In genomic region chr2:40352321-40353099, GRCh38 we compare ENCODE assay signal across 15 cellular contexts.
DNase-seq lines count a peak whose midpoint lies in the region; ATAC-seq and TF ChIP-seq lines count a peak whose summit lies in the region.
"Had no signal": no experiment of that assay in that cellular context is flagged by ENCODE, and none has a peak within 500 bp of the region (broad histone marks: within the 10 kb centered on the region; RNA-seq: fewer than 3 reads in every experiment).

No MANE protein-coding gene starts in this region.

- H3K4me1 ChIP-seq in SK-N-SH (ENCODE audit: control insufficient read depth in 1 of 2, insufficient read depth in 2 of 2, low read depth in 1 of 2, low read length in 1 of 2) (peaks cover 0 to 20% of the 10 kb centered on the region in 2 experiments; a peak in 1 of 4 replicates), gastroesophageal sphincter (peaks cover 26 to 72% (median 27%) of the 10 kb centered on the region in 3 donors), gastrocnemius medialis (no peaks in the 10 kb centered on the region)

- H3F3A ChIP-seq in SK-N-SH (replicated peaks; ENCODE audit: insufficient read depth) = peaks cover 7% of the 10 kb centered on the region

- no peaks in the 10 kb centered on the region for H3K9me2 ChIP-seq in SK-N-SH

- peak; percentile 76 for DNase-seq in EH (ENCODE audit: low read depth)
- DNase-seq in SK-N-SH = no peak
- DNase-seq in gastrocnemius medialis = no peak
- DNase-seq in cerebellum (ENCODE audit: low spot score) = no peak
- DNase-seq in stimulated activated naive CD4-positive, alpha-beta T cell (lab: John Stamatoyannopoulos, UW) = no peak
- DNase-seq in endothelial cell (ENCODE audit: low spot score) = no peak
- no peak for DNase-seq in NCI-H1048 (lab: John Stamatoyannopoulos, UW)
- DNase-seq: KG1, NCI-H1694 treated with DMSO at 0.1 percent for 48 hours, NCI-H69, SHP77 had no signal

- TF ChIP-seq CTCF in SK-N-SH (IDR thresholded peaks at IDR 0.05) (no peak), gastroesophageal sphincter (IDR thresholded peaks at IDR 0.05) (no peak), gastrocnemius medialis (IDR thresholded peaks at IDR 0.05 in 4 of 5, conservative IDR thresholded peaks at IDR 0.05 in 1 of 5) (no peak), endothelial cell (IDR thresholded peaks at IDR 0.05; ENCODE audit: unreplicated experiment) (no peak)

- H3K9ac ChIP-seq in SK-N-SH = no peak overlapping the region

- H3K9me3 Mint-ChIP-seq in endothelial cell (ENCODE audit: unreplicated experiment) = no peaks in the 10 kb centered on the region
- H3K9me3 Mint-ChIP-seq: activated naive CD4-positive, alpha-beta T cell treated with anti-CD3 and anti-CD28 coated beads, Interleukin-2, amount 50 U/mL, for 72 hours; natural killer cell treated with Interleukin-12 subunit alpha and Interleukin-12 subunit beta and Interleukin-15 and Interleukin-18, amount 100 ng/mL, for 72 hours had no signal

- TF ChIP-seq EP300 in SK-N-SH (IDR thresholded peaks at IDR 0.05; ENCODE audit: borderline replicate concordance in 1 of 2, low read depth in 1 of 2, low read length in 1 of 2) (no peak), gastroesophageal sphincter (IDR thresholded peaks at IDR 0.05) (no peak)

- H3K9me3 ChIP-seq in SK-N-SH (no peaks in the 10 kb centered on the region), gastroesophageal sphincter (no peaks in the 10 kb centered on the region), gastrocnemius medialis (no peaks in the 10 kb centered on the region)
- H3K9me3 ChIP-seq: tibial nerve had no signal

- POLR2A ChIA-PET in SK-N-SH (lab: Yijun Ruan, JAX) = no interaction called here

- TF ChIP-seq POLR2A in gastroesophageal sphincter (IDR thresholded peaks at IDR 0.05) (no peak), gastrocnemius medialis (IDR thresholded peaks at IDR 0.05) (no peak)

- ATAC-seq in gastroesophageal sphincter (peak; percentile 36), gastrocnemius medialis (no peak)
- ATAC-seq: activated naive CD4-positive, alpha-beta T cell treated with anti-CD3 and anti-CD28 coated beads, Interleukin-2, amount 50 U/mL, for 72 hours; natural killer cell treated with Interleukin-12 subunit alpha and Interleukin-12 subunit beta and Interleukin-15 and Interleukin-18, amount 100 ng/mL, for 72 hours had no signal

- in situ Hi-C loops in gastrocnemius medialis (cut with MboI; ENCODE audit: low sequenced_read_pairs in 4 of 4) = no loop called here

- no peaks in the 10 kb centered on the region for H3K27me3 Mint-ChIP-seq in endothelial cell (ENCODE audit: unreplicated experiment)
- H3K27me3 Mint-ChIP-seq: natural killer cell treated with Interleukin-12 subunit alpha and Interleukin-12 subunit beta and Interleukin-15 and Interleukin-18, amount 100 ng/mL, for 72 hours had no signal

- H3K4me3 Mint-ChIP-seq in endothelial cell (ENCODE audit: unreplicated experiment) = no peak overlapping the region
- H3K4me3 Mint-ChIP-seq: natural killer cell treated with Interleukin-12 subunit alpha and Interleukin-12 subunit beta and Interleukin-15 and Interleukin-18, amount 100 ng/mL, for 72 hours had no signal

- H3K36me3 Mint-ChIP-seq in endothelial cell (ENCODE audit: low read depth, unreplicated experiment) = no peaks in the 10 kb centered on the region
- H3K36me3 Mint-ChIP-seq: activated naive CD4-positive, alpha-beta T cell treated with anti-CD3 and anti-CD28 coated beads, Interleukin-2, amount 50 U/mL, for 72 hours; natural killer cell treated with Interleukin-12 subunit alpha and Interleukin-12 subunit beta and Interleukin-15 and Interleukin-18, amount 100 ng/mL, for 72 hours had no signal

- TF ChIP-seq RAD21 in SK-N-SH (IDR thresholded peaks at IDR 0.05; ENCODE audit: low read length) = no peak

- H3K27ac Mint-ChIP-seq in endothelial cell (ENCODE audit: unreplicated experiment) = no peak overlapping the region
- H3K27ac Mint-ChIP-seq: activated naive CD4-positive, alpha-beta T cell treated with anti-CD3 and anti-CD28 coated beads, Interleukin-2, amount 50 U/mL, for 72 hours; natural killer cell treated with Interleukin-12 subunit alpha and Interleukin-12 subunit beta and Interleukin-15 and Interleukin-18, amount 100 ng/mL, for 72 hours had no signal

- H3K79me2 ChIP-seq in SK-N-SH (ENCODE audit: insufficient read depth) = 0 out of 2 replicates have a peak, but pooled peaks cover 2% of the 10 kb centered on the region

- intact Hi-C loops in gastrocnemius medialis (cut with DNase I; ENCODE audit: low total_unique reads) = no loop called here

- H3K27ac ChIP-seq in SK-N-SH (ENCODE audit: low read depth in 2 of 2, low read length in 1 of 2) (no peak overlapping the region), gastroesophageal sphincter (peak overlapping the region; percentile 80 to 94 (median 84)), gastrocnemius medialis (peak overlapping the region; percentile 17 to 57 (median 45))

- WGBS in SK-N-SH (ENCODE audit: low lambda C conversion rate) = 79% methylated on average over 9 of the region's 9 CpGs
- whole genome bisulfite sequencing in gastroesophageal sphincter (ENCODE audit: low coverage in 1 of 2), 2 donors = 41 to 62% methylated on average over 5 to 9 of the region's 9 CpGs

- H3K36me3 ChIP-seq in SK-N-SH (replicated peaks in 1 of 2; ENCODE audit: control insufficient read depth in 1 of 2, insufficient read depth in 2 of 2, low read length in 1 of 2) = no peaks in the 10 kb centered on the region
- H3K36me3 ChIP-seq in gastroesophageal sphincter = no peaks in the 10 kb centered on the region
- no peaks in the 10 kb centered on the region for H3K36me3 ChIP-seq in gastrocnemius medialis
- H3K36me3 ChIP-seq: tibial nerve had no signal

- no peak overlapping the region for H3K4me2 ChIP-seq in SK-N-SH

- H2AFZ ChIP-seq in SK-N-SH (ENCODE audit: low read depth) = no peak overlapping the region

- H3K4me3 ChIP-seq in SK-N-SH (ENCODE audit: low read depth in 2 of 2, low read length in 1 of 2) = no peak overlapping the region
- H3K4me3 ChIP-seq in gastroesophageal sphincter = no peak overlapping the region
- H3K4me3 ChIP-seq in gastrocnemius medialis = no peak overlapping the region
- H3K4me3 ChIP-seq: tibial nerve had no signal

- H3K27me3 ChIP-seq in SK-N-SH (ENCODE audit: insufficient read depth) (no peaks in the 10 kb centered on the region), gastroesophageal sphincter (no peaks in the 10 kb centered on the region), gastrocnemius medialis (no peaks in the 10 kb centered on the region)
- H3K27me3 ChIP-seq: tibial nerve had no signal

- CTCF ChIA-PET in SK-N-SH (lab: Yijun Ruan, JAX) = interaction anchor here (0.5 kb wide), 1 partner anchor 79 kb away, joined by 3 read pairs; no protein-coding TSS in a partner anchor

- no peaks in the 10 kb centered on the region for H4K20me1 ChIP-seq in SK-N-SH (ENCODE audit: insufficient read depth)

- H3K4me1 Mint-ChIP-seq in endothelial cell (ENCODE audit: unreplicated experiment) = no peaks in the 10 kb centered on the region

TF ChIP-seq in SK-N-SH, 30 proteins besides CTCF, POLR2A, EP300 and RAD21:
- TF ChIP-seq JUND (IDR thresholded peaks at IDR 0.05) (0 out of 2 replicates have a peak, but pooled peaks have one; percentile 5), ZBTB33 (IDR thresholded peaks at IDR 0.05; ENCODE audit: borderline replicate concordance, low read depth) (no peak)

Comparison
In these comparisons a context has a peak if more than half of its experiments do, and no peak if none do; other contexts are left out.
1. H3K27ac ChIP-seq: peak in gastroesophageal sphincter (4 of 4) and gastrocnemius medialis (4 of 4); none in SK-N-SH (0 of 2).